Comparison of ENCODE assay signal across 1 cellular context in the genomic region with DNA sequence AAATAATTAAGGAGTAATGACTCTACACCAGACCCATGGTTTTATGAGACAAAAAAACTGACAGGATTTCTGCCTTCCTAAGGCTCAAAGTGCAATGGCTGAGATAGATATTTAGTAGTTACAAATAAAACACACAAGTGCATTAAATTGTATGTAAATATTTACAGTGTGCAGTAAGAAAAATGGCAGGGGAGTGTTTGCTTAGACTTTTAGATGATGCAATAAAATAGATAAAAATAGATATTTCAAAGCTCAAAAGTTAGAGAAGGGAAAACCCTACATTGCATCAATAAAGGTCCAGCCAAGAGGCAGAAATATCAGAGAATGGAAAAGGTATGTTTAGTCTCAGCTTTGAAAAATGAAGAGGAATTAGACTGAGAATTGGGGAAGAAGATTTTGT.
TF ChIP-seq lines count a peak whose summit lies in the region.

No MANE protein-coding gene starts in this region.

TF ChIP-seq in H1, 55 proteins besides CTCF, POLR2A, EP300 and RAD21:
- TF ChIP-seq BACH1 (IDR thresholded peaks at IDR 0.05; ENCODE audit: low read length), result no peak
- TF ChIP-seq GABPA (IDR thresholded peaks at IDR 0.05; ENCODE audit: borderline replicate concordance, insufficient read depth, low read length), result no peak
- no peak for TF ChIP-seq POU5F1 (IDR thresholded peaks at IDR 0.05; ENCODE audit: low read depth, low read length)
- TF ChIP-seq HDAC6 (IDR thresholded peaks at IDR 0.05; ENCODE audit: low read depth, low read length), result no peak
- no peak for TF ChIP-seq CTBP2 (IDR thresholded peaks at IDR 0.05; ENCODE audit: borderline replicate concordance, insufficient read depth, insufficient read length, low read length)
- no peak for TF ChIP-seq HDAC2 (IDR thresholded peaks at IDR 0.05; ENCODE audit: borderline replicate concordance in 1 of 2, low read depth in 2 of 2, low read length in 2 of 2)
- TF ChIP-seq JUN (IDR thresholded peaks at IDR 0.05; ENCODE audit: low read depth, low read length), result no peak
- TF ChIP-seq YY1 (IDR thresholded peaks at IDR 0.05; ENCODE audit: low read depth, low read length), result no peak
- TF ChIP-seq EGR1 (IDR thresholded peaks at IDR 0.05; ENCODE audit: borderline replicate concordance, low read depth, low read length), result no peak
- TF ChIP-seq SP2 (IDR thresholded peaks at IDR 0.05; ENCODE audit: low read length), result no peak
- TF ChIP-seq, protein P1, sequence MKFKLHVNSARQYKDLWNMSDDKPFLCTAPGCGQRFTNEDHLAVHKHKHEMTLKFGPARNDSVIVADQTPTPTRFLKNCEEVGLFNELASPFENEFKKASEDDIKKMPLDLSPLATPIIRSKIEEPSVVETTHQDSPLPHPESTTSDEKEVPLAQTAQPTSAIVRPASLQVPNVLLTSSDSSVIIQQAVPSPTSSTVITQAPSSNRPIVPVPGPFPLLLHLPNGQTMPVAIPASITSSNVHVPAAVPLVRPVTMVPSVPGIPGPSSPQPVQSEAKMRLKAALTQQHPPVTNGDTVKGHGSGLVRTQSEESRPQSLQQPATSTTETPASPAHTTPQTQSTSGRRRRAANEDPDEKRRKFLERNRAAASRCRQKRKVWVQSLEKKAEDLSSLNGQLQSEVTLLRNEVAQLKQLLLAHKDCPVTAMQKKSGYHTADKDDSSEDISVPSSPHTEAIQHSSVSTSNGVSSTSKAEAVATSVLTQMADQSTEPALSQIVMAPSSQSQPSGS (IDR thresholded peaks at IDR 0.05; ENCODE audit: low read length), result no peak
- no peak for TF ChIP-seq TCF12 (IDR thresholded peaks at IDR 0.05; ENCODE audit: low read depth, low read length)
- no peak for TF ChIP-seq TEAD4 (IDR thresholded peaks at IDR 0.05; ENCODE audit: low read depth, low read length)
- no peak for TF ChIP-seq KDM5A (IDR thresholded peaks at IDR 0.05; ENCODE audit: low read length)
- TF ChIP-seq, protein P2, sequence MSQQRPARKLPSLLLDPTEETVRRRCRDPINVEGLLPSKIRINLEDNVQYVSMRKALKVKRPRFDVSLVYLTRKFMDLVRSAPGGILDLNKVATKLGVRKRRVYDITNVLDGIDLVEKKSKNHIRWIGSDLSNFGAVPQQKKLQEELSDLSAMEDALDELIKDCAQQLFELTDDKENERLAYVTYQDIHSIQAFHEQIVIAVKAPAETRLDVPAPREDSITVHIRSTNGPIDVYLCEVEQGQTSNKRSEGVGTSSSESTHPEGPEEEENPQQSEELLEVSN (IDR thresholded peaks at IDR 0.05), result no peak
